Comparison of ENCODE assay signal across 11 cellular contexts in genomic region chr9:23824241-23825142, GRCh38. TPM values are rescaled to one million over a fixed set of nuclear protein-coding genes. Genes with fewer than 3 reads are reported as not detected.
DNase-seq lines count a peak whose midpoint lies in the region; TF ChIP-seq lines count a peak whose summit lies in the region.
"Had no signal": no experiment of that assay in that cellular context is flagged by ENCODE, and none has a peak within 500 bp of the region (broad histone marks: within the 10 kb centered on the region; RNA-seq: fewer than 3 reads in every experiment).

No MANE protein-coding gene starts in this region.

- POLR2A ChIA-PET in RWPE1 (lab: Yijun Ruan, JAX; ENCODE audit: low non-redundant PET) = interaction anchor here (0.6 kb wide), 1 partner anchor 56 kb away, joined by 4 read pairs; no protein-coding TSS in a partner anchor

- no peaks in the 10 kb centered on the region for H3K79me2 ChIP-seq in parathyroid adenoma

- no peaks in the 10 kb centered on the region for H3K4me1 ChIP-seq in parathyroid adenoma

- H3K27me3 Mint-ChIP-seq in glutamatergic neuron (ENCODE audit: unreplicated experiment) (peaks cover 22% of the 10 kb centered on the region), HFFc6 (ENCODE audit: insufficient read depth) (no peaks in the 10 kb centered on the region)

- no peak overlapping the region for H3K9ac ChIP-seq in parathyroid adenoma

- H3K4me1 Mint-ChIP-seq in glutamatergic neuron (ENCODE audit: low read depth, unreplicated experiment) (peaks cover 12% of the 10 kb centered on the region), HFFc6 (ENCODE audit: low read depth) (no peaks in the 10 kb centered on the region)

- H2AFZ ChIP-seq in parathyroid adenoma = no peak overlapping the region

- no peaks in the 10 kb centered on the region for H3K9me3 ChIP-seq in parathyroid adenoma (ENCODE audit: control insufficient read depth, low read length)

- H3K27ac Mint-ChIP-seq in glutamatergic neuron (ENCODE audit: unreplicated experiment) = no peak overlapping the region
- H3K27ac Mint-ChIP-seq in HFFc6 = no peak overlapping the region
- H3K27ac Mint-ChIP-seq: mesothelial cell of epicardium had no signal

- H3K27me3 ChIP-seq in parathyroid adenoma (ENCODE audit: control insufficient read depth, insufficient read depth, low read length) = peaks cover 9% of the 10 kb centered on the region

- DNase-seq in GM03348 (ENCODE audit: low spot score) (peak; percentile 18), RWPE1 (ENCODE audit: low spot score) (peak; percentile 46), glutamatergic neuron (peak; percentile 47), HuH-7.5 (ENCODE audit: low spot score) (no peak), NK-92 (lab: John Stamatoyannopoulos, UW; ENCODE audit: unreplicated experiment) (no peak), T-helper 2 cell (no peak), HFFc6 (no peak)
- DNase-seq: DMS79 treated with DMSO at 0.1 percent for 48 hours had no signal

- H3K4me3 ChIP-seq in parathyroid adenoma (ENCODE audit: low read depth, low read length) = no peak overlapping the region

- H3K36me3 Mint-ChIP-seq in glutamatergic neuron (ENCODE audit: unreplicated experiment) (no peaks in the 10 kb centered on the region), HFFc6 (ENCODE audit: low read depth) (no peaks in the 10 kb centered on the region)
- H3K36me3 Mint-ChIP-seq: mesothelial cell of epicardium had no signal

- H3K4me2 ChIP-seq in parathyroid adenoma (ENCODE audit: low read length) = peak overlapping the region; percentile 33

- H3K36me3 ChIP-seq in parathyroid adenoma (ENCODE audit: control insufficient read depth, insufficient read depth, low read length) = no peaks in the 10 kb centered on the region

- TF ChIP-seq CTCF in RWPE1 (conservative IDR thresholded peaks at IDR 0.05; ENCODE audit: low read depth) (no peak), glutamatergic neuron (IDR thresholded peaks at IDR 0.05; ENCODE audit: partially characterized antibody, unreplicated experiment) (no peak), parathyroid adenoma (IDR thresholded peaks at IDR 0.05) (no peak), HFFc6 (IDR thresholded peaks at IDR 0.05) (no peak)

- H3K9me3 Mint-ChIP-seq in glutamatergic neuron (ENCODE audit: unreplicated experiment) (peaks cover 20% of the 10 kb centered on the region), HFFc6 (peaks cover 14% of the 10 kb centered on the region)
- H3K9me3 Mint-ChIP-seq: mesothelial cell of epicardium had no signal

- CTCF ChIA-PET in RWPE1 (lab: Yijun Ruan, JAX) = interaction anchor here (0.8 kb wide), 1 partner anchor 767 kb away, joined by 4 read pairs; no protein-coding TSS in a partner anchor

- H3K4me3 Mint-ChIP-seq in glutamatergic neuron (ENCODE audit: unreplicated experiment) (no peak overlapping the region), HFFc6 (no peak overlapping the region)
- H3K4me3 Mint-ChIP-seq: mesothelial cell of epicardium had no signal

- H3K27ac ChIP-seq in RWPE1 (peak overlapping the region; percentile 30; the same call in 1 of the 2 replicates), parathyroid adenoma (no peak overlapping the region)

RNA-seq across cellular contexts. Expression of gene ELAVL2, which starts 1.5 kb away (rescaled TPM):
- 384 TPM for total RNA-seq in glutamatergic neuron (ENCODE audit: unreplicated experiment)
- total RNA-seq in HFFc6 (2021; fragmentation: NEBNext Ultra II Directional; extraction: Animal tissue kit (Norgen Biotek cat#: 25700)) = not detected
- total RNA-seq: activated CD8-positive, alpha-beta memory T cell treated with anti-CD3 and anti-CD28 coated beads for 36 hours had no signal

Comparison
In these comparisons a context has a peak if more than half of its experiments do, and no peak if none do; other contexts are left out.
1. DNase-seq: peak in GM03348 (single experiment), RWPE1 (single experiment) and glutamatergic neuron (single experiment); none in HuH-7.5 (single experiment), NK-92 (single experiment), T-helper 2 cell (0 of 5) and HFFc6 (single experiment).
2. RNA of gene ELAVL2, which starts 1.5 kb away (total RNA-seq): 384 TPM in glutamatergic neuron (single experiment); not detected in HFFc6; every median in the first group is over 100 times any median in the second.